ENCODE assay signal across 11 cellular contexts in genomic region chr5:14251733-14252132, GRCh38.
DNase-seq lines count a peak whose midpoint lies in the region; ATAC-seq and TF ChIP-seq lines count a peak whose summit lies in the region.
"Had no signal": no experiment of that assay in that cellular context is flagged by ENCODE, and none has a peak within 500 bp of the region (broad histone marks: within the 10 kb centered on the region; RNA-seq: fewer than 3 reads in every experiment).

No MANE protein-coding gene starts in this region.

- H3K9me3 ChIP-seq in adrenal gland (replicated peaks in 1 of 3) = no peaks in the 10 kb centered on the region

- no peak for TF ChIP-seq POLR2A in adrenal gland (IDR thresholded peaks at IDR 0.05)

- H3K9me3 Mint-ChIP-seq in glutamatergic neuron (ENCODE audit: unreplicated experiment) = peaks cover 18% of the 10 kb centered on the region

- intact Hi-C loops in adrenal gland (cut with DNase I) = loop anchor here in 1 of 2 donors (10.0 kb wide), 1 partner anchor 107 kb away; the partner anchor contains the start of gene TRIO

- DNase-seq in glutamatergic neuron (no peak), adrenal gland (no peak), DMS53 (lab: John Stamatoyannopoulos, UW) (no peak)
- no peak for DNase-seq in stimulated activated CD4-positive, alpha-beta T cell treated with anti-CD3 and anti-CD28 coated beads, Interleukin-15, amount 100 ng/mL, for 24 hours
- DNase-seq: Calu3 had no signal

- no peaks in the 10 kb centered on the region for H3K36me3 ChIP-seq in adrenal gland (replicated peaks in 1 of 2)

- peaks cover 45% of the 10 kb centered on the region for H3K4me1 Mint-ChIP-seq in glutamatergic neuron (ENCODE audit: low read depth, unreplicated experiment)

- peak overlapping the region; percentile 67 for H3K4me3 Mint-ChIP-seq in glutamatergic neuron (ENCODE audit: unreplicated experiment)

- peak; percentile 59 for ATAC-seq in GM18502 (IDR thresholded peaks at IDR 0.05; ENCODE audit: poor library complexity, unreplicated experiment)
- ATAC-seq in GM19463 (IDR thresholded peaks at IDR 0.05; ENCODE audit: unreplicated experiment) = peak; percentile 36
- peak; percentile 44 for ATAC-seq in HG03095 (IDR thresholded peaks at IDR 0.05; ENCODE audit: unreplicated experiment)
- no peak for ATAC-seq in GM19397 (IDR thresholded peaks at IDR 0.05; ENCODE audit: unreplicated experiment)

- H3K27ac ChIP-seq in adrenal gland = peak overlapping the region in 1 of 5 donors; percentile 79
- H3K27ac ChIP-seq: parathyroid adenoma had no signal

- H3K36me3 Mint-ChIP-seq in glutamatergic neuron (ENCODE audit: unreplicated experiment) = no peaks in the 10 kb centered on the region

- no peak for TF ChIP-seq CTCF in glutamatergic neuron (IDR thresholded peaks at IDR 0.05; ENCODE audit: partially characterized antibody, unreplicated experiment)
- TF ChIP-seq CTCF in adrenal gland (IDR thresholded peaks at IDR 0.05) = no peak

- H3K4me1 ChIP-seq in adrenal gland (replicated peaks in 1 of 2) = peaks cover 0 to 27% of the 10 kb centered on the region in 2 donors

- H3K4me3 ChIP-seq in adrenal gland = no peak overlapping the region

- peak overlapping the region; percentile 89 for H3K27ac Mint-ChIP-seq in glutamatergic neuron (ENCODE audit: unreplicated experiment)
- H3K27ac Mint-ChIP-seq: activated naive CD4-positive, alpha-beta T cell treated with anti-CD3 and anti-CD28 coated beads, Interleukin-2, amount 50 U/mL, for 72 hours had no signal

- no peaks in the 10 kb centered on the region for H3K27me3 ChIP-seq in adrenal gland

- peaks cover 9% of the 10 kb centered on the region for H3K27me3 Mint-ChIP-seq in glutamatergic neuron (ENCODE audit: unreplicated experiment)
